9 cellular contexts compared by ENCODE assay signal in the genomic region with DNA sequence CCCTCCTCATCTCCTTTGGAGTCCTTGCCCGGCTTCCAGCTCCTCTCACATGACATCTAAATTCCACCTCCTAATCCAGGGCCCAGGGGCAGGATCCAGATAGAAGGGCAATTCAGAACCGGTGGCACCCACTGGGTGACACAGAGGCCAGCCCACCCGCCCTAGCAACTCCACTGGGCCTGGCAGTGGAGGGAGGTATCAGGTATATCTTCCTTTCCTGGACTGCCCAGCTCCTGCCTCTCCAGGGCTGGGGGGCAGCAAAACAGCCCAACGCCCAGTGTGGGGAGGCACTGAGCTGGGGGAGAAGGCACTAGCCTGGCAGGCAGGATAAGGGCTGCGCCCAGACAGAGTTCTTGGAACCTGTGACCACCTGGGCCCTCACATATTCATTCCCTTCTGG. TPM values are rescaled to one million over a fixed set of nuclear protein-coding genes. Genes with fewer than 3 reads are reported as not detected.
DNase-seq lines count a peak whose midpoint lies in the region; ATAC-seq, FAIRE-seq and TF ChIP-seq lines count a peak whose summit lies in the region.
"Had no signal": no experiment of that assay in that cellular context is flagged by ENCODE, and none has a peak within 500 bp of the region (broad histone marks: within the 10 kb centered on the region; RNA-seq: fewer than 3 reads in every experiment).

No MANE protein-coding gene starts in this region.

- intact Hi-C loops in adrenal gland (cut with DNase I) (no loop called here), kidney (cut with DNase I) (no loop called here), stomach (cut with DNase I; ENCODE audit: low total_unique reads) (no loop called here)

- peaks cover 10% of the 10 kb centered on the region for H3K36me3 ChIP-seq in KOPT-K1 (ENCODE audit: insufficient read depth, low read length)
- H3K36me3 ChIP-seq in adrenal gland (replicated peaks in 1 of 2), result peaks cover 0 to 11% of the 10 kb centered on the region in 2 donors
- peaks cover 0 to 5% of the 10 kb centered on the region in 2 donors for H3K36me3 ChIP-seq in kidney (ENCODE audit: control insufficient read depth in 1 of 2, insufficient read depth in 2 of 2, low read length in 2 of 2)
- H3K36me3 ChIP-seq in stomach, result peaks cover 6 to 27% (median 14%) of the 10 kb centered on the region in 4 donors

- TF ChIP-seq EP300 in stomach (IDR thresholded peaks at IDR 0.05), result no peak

- TF ChIP-seq POLR2A in adrenal gland (IDR thresholded peaks at IDR 0.05) (no peak), stomach (IDR thresholded peaks at IDR 0.05) (no peak)

- no peak overlapping the region for H3K9ac ChIP-seq in kidney (ENCODE audit: low read length in 2 of 2)

- DNase-seq in adrenal gland, result no peak
- peak; percentile 71 for DNase-seq in kidney
- DNase-seq in stomach, result no peak
- DNase-seq in NCI-H2029 (lab: John Stamatoyannopoulos, UW), result no peak
- DNase-seq in iPS-NIHi7 (ENCODE audit: extremely low spot score), result no peak
- DNase-seq: activated CD4-positive, alpha-beta T cell treated with anti-CD3 and anti-CD28 coated beads for 1 hour; immature natural killer cell had no signal

- no peak for FAIRE-seq in kidney (lab: Jason Lieb, UNC)

- H3K27me3 ChIP-seq in adrenal gland (no peaks in the 10 kb centered on the region), stomach (no peaks in the 10 kb centered on the region)

- no peak for TF ChIP-seq CTCF in adrenal gland (IDR thresholded peaks at IDR 0.05)
- no peak for TF ChIP-seq CTCF in kidney (IDR thresholded peaks at IDR 0.05; ENCODE audit: borderline replicate concordance, extremely low read depth, insufficient read depth)
- no peak for TF ChIP-seq CTCF in stomach (IDR thresholded peaks at IDR 0.05)

- peak overlapping the region; percentile 40 for H3K27ac ChIP-seq in KOPT-K1 (ENCODE audit: low read depth, low read length, poor library complexity, severe bottlenecking)
- H3K27ac ChIP-seq in adrenal gland, result peak overlapping the region in 4 of 5 donors; percentile 49 to 88 (median 66)
- H3K27ac ChIP-seq in kidney (ENCODE audit: low read depth in 2 of 2, low read length in 2 of 2), result no peak overlapping the region
- H3K27ac ChIP-seq in stomach, result peak overlapping the region; percentile 26 to 77 (median 73)

- ATAC-seq in HG03460 (IDR thresholded peaks at IDR 0.05; ENCODE audit: unreplicated experiment), result no peak

- H3K4me3 ChIP-seq in adrenal gland (no peak overlapping the region), kidney (ENCODE audit: low read length in 2 of 2) (no peak overlapping the region), stomach (no peak overlapping the region)

- WGBS in adrenal gland, 4 donors, result 87 to 95% (median 92%) methylated on average over 1 to 5 of the region's 5 CpGs
- WGBS in stomach, 5 donors, result 75 to 84% (median 80%) methylated on average over 4 to 5 of the region's 5 CpGs

- H3K9me3 ChIP-seq in KOPT-K1 (ENCODE audit: insufficient read depth, low read length, poor library complexity, severe bottlenecking), result no peaks in the 10 kb centered on the region
- no peaks in the 10 kb centered on the region for H3K9me3 ChIP-seq in adrenal gland (replicated peaks in 1 of 3)
- H3K9me3 ChIP-seq in kidney (ENCODE audit: control insufficient read depth in 1 of 2, low read length in 2 of 2), result no peaks in the 10 kb centered on the region
- no peaks in the 10 kb centered on the region for H3K9me3 ChIP-seq in stomach

- H3K4me1 ChIP-seq in adrenal gland (replicated peaks in 1 of 2) (peaks cover 18 to 42% of the 10 kb centered on the region in 2 donors), kidney (ENCODE audit: control insufficient read depth in 1 of 2, insufficient read depth in 1 of 2, low read depth in 1 of 2, low read length in 2 of 2) (peaks cover 9 to 28% of the 10 kb centered on the region in 2 donors), stomach (peaks cover 26 to 56% (median 41%) of the 10 kb centered on the region in 4 donors)

RNA-seq across cellular contexts. Expression of a gene that starts 10.4 kb away (rescaled TPM):
- 100 to 1,000 TPM in 7 of 8 donors, 10 to 100 TPM in 1; 73.1 to 175 (median 138) TPM for total RNA-seq in adrenal gland
- 10 to 100 TPM; 45.0 to 57.6 (median 53.0) TPM for polyA plus RNA-seq in adrenal gland
- total RNA-seq in kidney, result 198 TPM
- polyA plus RNA-seq in kidney (ENCODE audit: insufficient read depth, low read depth, low replicate concordance), result 160 TPM
- 100 to 1,000 TPM in 3 of 5 donors, 10 to 100 TPM in 2; 40.0 to 253 (median 149) TPM for total RNA-seq in stomach
- 10 to 100 TPM; 45.6 to 83.2 (median 68.4) TPM for polyA plus RNA-seq in stomach

Comparison
In these comparisons a context has a peak if more than half of its experiments do, and no peak if none do; other contexts are left out.
1. H3K27ac ChIP-seq: peak in KOPT-K1 (single experiment), adrenal gland (4 of 5) and stomach (5 of 5); none in kidney (0 of 2).